2 cellular contexts compared by ENCODE assay signal in the genomic region with DNA sequence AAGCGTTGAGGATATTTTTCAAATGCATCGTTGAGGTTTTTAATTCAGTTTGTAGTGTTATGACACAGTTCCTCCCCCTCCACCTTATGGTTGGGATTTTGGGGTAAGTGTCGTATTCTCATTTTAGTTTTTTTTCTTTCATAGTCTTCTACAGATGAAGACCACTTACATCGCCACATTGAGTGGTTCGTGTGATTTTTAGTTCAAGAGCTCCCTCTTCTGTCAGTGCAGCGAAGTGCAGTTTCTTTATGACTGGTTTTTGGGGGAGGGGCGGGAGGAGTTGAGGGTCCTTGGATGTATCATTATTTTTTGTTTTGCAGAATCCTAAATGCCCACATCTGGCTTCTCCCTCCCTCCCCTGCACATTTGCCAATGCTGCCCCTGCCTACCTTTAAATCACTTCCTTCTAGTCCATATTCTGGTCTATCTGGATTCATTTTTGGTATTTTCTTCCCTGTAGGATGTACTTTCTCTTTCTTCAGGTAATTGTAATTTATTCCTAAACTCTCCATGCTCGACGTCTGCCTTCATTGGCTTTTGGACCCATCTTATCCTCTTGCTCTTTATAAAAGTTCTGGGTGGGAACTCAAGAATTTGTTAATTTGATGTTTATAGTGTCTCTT.
TF ChIP-seq lines count a peak whose summit lies in the region.

No MANE protein-coding gene starts in this region.

TF ChIP-seq in HCT116, 20 proteins besides CTCF, POLR2A, EP300 and RAD21:
- TF ChIP-seq REST (IDR thresholded peaks at IDR 0.05; ENCODE audit: low read depth): no peak
- TF ChIP-seq YY1 (IDR thresholded peaks at IDR 0.05; ENCODE audit: extremely low read depth, insufficient replicate concordance, low read depth, low read length): no peak
- peak; percentile 39; the same call in 1 of the 2 replicates for TF ChIP-seq CBX3 (IDR thresholded peaks at IDR 0.05; ENCODE audit: low read depth)

TF ChIP-seq in HepG2, 621 proteins besides CTCF, POLR2A, EP300 and RAD21:
- TF ChIP-seq HMGXB3 (CRISPR knock-in tag; IDR thresholded peaks at IDR 0.05; ENCODE audit: borderline replicate concordance): no peak
- TF ChIP-seq ZNF766 (CRISPR knock-in tag; IDR thresholded peaks at IDR 0.05; ENCODE audit: borderline replicate concordance): no peak
- no peak for TF ChIP-seq SMAD1 (CRISPR knock-in tag; IDR thresholded peaks at IDR 0.05; ENCODE audit: borderline replicate concordance, low read depth)
- TF ChIP-seq, protein P1, sequence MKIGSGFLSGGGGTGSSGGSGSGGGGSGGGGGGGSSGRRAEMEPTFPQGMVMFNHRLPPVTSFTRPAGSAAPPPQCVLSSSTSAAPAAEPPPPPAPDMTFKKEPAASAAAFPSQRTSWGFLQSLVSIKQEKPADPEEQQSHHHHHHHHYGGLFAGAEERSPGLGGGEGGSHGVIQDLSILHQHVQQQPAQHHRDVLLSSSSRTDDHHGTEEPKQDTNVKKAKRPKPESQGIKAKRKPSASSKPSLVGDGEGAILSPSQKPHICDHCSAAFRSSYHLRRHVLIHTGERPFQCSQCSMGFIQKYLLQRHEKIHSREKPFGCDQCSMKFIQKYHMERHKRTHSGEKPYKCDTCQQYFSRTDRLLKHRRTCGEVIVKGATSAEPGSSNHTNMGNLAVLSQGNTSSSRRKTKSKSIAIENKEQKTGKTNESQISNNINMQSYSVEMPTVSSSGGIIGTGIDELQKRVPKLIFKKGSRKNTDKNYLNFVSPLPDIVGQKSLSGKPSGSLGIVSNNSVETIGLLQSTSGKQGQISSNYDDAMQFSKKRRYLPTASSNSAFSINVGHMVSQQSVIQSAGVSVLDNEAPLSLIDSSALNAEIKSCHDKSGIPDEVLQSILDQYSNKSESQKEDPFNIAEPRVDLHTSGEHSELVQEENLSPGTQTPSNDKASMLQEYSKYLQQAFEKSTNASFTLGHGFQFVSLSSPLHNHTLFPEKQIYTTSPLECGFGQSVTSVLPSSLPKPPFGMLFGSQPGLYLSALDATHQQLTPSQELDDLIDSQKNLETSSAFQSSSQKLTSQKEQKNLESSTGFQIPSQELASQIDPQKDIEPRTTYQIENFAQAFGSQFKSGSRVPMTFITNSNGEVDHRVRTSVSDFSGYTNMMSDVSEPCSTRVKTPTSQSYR (CRISPR knock-in tag; IDR thresholded peaks at IDR 0.05; ENCODE audit: borderline replicate concordance): peak; percentile 92
- TF ChIP-seq POGZ (CRISPR knock-in tag; IDR thresholded peaks at IDR 0.05): no peak
- peak; percentile 74 for TF ChIP-seq STAG1 (CRISPR knock-in tag; IDR thresholded peaks at IDR 0.05)
- no peak for TF ChIP-seq ZNF7 (CRISPR knock-in tag; IDR thresholded peaks at IDR 0.05)
- TF ChIP-seq SMC3 (IDR thresholded peaks at IDR 0.05; ENCODE audit: low read length): peak; percentile 62; the same call in 1 of the 2 replicates
- TF ChIP-seq PTBP1 (IDR thresholded peaks at IDR 0.05; ENCODE audit: low read depth, low read length, poor library complexity, severe bottlenecking): no peak
